In the genomic region with DNA sequence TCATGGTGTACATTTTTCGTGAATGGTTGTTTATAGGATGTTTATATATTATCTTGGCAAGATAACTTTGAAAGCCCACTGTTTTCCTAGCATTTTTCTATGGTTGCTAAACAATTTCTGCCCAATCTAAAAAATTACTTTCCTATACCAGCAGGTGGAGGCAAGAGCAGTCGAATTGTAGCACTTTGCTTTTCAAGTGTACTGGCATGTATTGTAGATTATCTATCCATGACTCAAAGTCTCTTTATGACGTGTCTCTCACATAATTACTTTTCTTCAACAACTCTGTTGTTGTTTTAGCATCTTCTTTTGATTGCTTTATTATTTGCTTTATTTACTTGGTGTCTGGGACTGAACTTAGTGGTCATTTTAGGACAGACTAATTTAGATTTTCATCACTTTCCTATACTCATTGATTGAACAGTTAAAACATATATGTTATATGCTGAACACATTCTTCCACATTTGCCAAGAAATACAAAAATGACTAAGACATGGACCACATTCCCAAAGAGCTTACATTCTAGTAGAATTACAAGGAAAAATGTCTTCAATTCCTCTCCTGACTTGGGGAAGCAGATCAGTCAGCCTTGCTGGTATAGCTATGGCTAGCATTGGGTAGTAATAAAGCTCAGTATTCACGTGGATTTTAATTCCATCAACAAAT, we compare ENCODE assay signal across 9 cellular contexts. TPM values are rescaled to one million over a fixed set of nuclear protein-coding genes. Genes with fewer than 3 reads are reported as not detected.
DNase-seq lines count a peak whose midpoint lies in the region; ATAC-seq and TF ChIP-seq lines count a peak whose summit lies in the region.
"Had no signal": no experiment of that assay in that cellular context is flagged by ENCODE, and none has a peak within 500 bp of the region (broad histone marks: within the 10 kb centered on the region; RNA-seq: fewer than 3 reads in every experiment).

No MANE protein-coding gene starts in this region.

- peaks cover 91% of the 10 kb centered on the region for H3K79me2 ChIP-seq in GM23248 (ENCODE audit: insufficient read depth)
- H3K79me2 ChIP-seq in smooth muscle cell (ENCODE audit: low read depth), result peaks cover 58% of the 10 kb centered on the region

- H3K27me3 ChIP-seq in GM23248 (replicated peaks; ENCODE audit: insufficient read depth) (no peaks in the 10 kb centered on the region), smooth muscle cell (ENCODE audit: low read depth) (no peaks in the 10 kb centered on the region)
- H3K27me3 ChIP-seq: neutrophil had no signal

- H3K9me2 ChIP-seq in GM23248 (ENCODE audit: insufficient read depth), result no peaks in the 10 kb centered on the region

- H3K36me3 ChIP-seq in GM23248 (ENCODE audit: low read depth) (no peaks in the 10 kb centered on the region), smooth muscle cell (ENCODE audit: low read depth) (no peaks in the 10 kb centered on the region)
- H3K36me3 ChIP-seq: neutrophil had no signal

- H3K27ac ChIP-seq in 22Rv1 (no peak overlapping the region), GM23248 (peak overlapping the region; percentile 63), VCaP (no peak overlapping the region), smooth muscle cell (ENCODE audit: low read depth) (peak overlapping the region; percentile 77)
- H3K27ac ChIP-seq: neutrophil had no signal

- H3K4me1 ChIP-seq in GM23248 (ENCODE audit: insufficient read depth) (peaks cover 29% of the 10 kb centered on the region), smooth muscle cell (ENCODE audit: low read depth) (no peaks in the 10 kb centered on the region)

- no peaks in the 10 kb centered on the region for H3K9me3 ChIP-seq in GM23248 (ENCODE audit: low read depth)
- H3K9me3 ChIP-seq in smooth muscle cell (replicated peaks; ENCODE audit: low read depth), result no peaks in the 10 kb centered on the region
- H3K9me3 ChIP-seq: neutrophil had no signal

- in situ Hi-C loops in G401 (cut with HindIII; ENCODE audit: low sequenced_read_pairs) (no loop called here), GM23248 (cut with MboI) (no loop called here)

- no peak overlapping the region; the same call in 1 of the 2 replicates for H2AFZ ChIP-seq in GM23248
- no peak overlapping the region for H2AFZ ChIP-seq in smooth muscle cell (ENCODE audit: low read depth)

- peak; percentile 80 for TF ChIP-seq CTCF in 22Rv1 (IDR thresholded peaks at IDR 0.05)
- peak; percentile 67 for TF ChIP-seq CTCF in LNCAP (IDR thresholded peaks at IDR 0.05)
- TF ChIP-seq CTCF in VCaP (conservative IDR thresholded peaks at IDR 0.05), result peak; percentile 79
- TF ChIP-seq CTCF in fibroblast of villous mesenchyme (IDR thresholded peaks at IDR 0.05; ENCODE audit: insufficient read depth, low read depth, low read length), result peak; percentile 80
- peak; percentile 58 for TF ChIP-seq CTCF in smooth muscle cell (IDR thresholded peaks at IDR 0.05; ENCODE audit: borderline replicate concordance, insufficient read depth, poor library complexity, severe bottlenecking)

- no peak for ATAC-seq in GM19397 (IDR thresholded peaks at IDR 0.05; ENCODE audit: unreplicated experiment)

- peak; percentile 35 for DNase-seq in G401 (ENCODE audit: low spot score)
- DNase-seq in GM23248, result peak; percentile 92
- DNase-seq in fibroblast of villous mesenchyme (ENCODE audit: low read depth), result peak; percentile 84
- DNase-seq in smooth muscle cell (lab: John Stamatoyannopoulos, UW; ENCODE audit: unreplicated experiment), result no peak

- 0 out of 2 replicates have a peak overlapping the region, but pooled peaks have one; percentile 20 for H3K9ac ChIP-seq in GM23248
- H3K9ac ChIP-seq in smooth muscle cell (ENCODE audit: low read depth), result no peak overlapping the region

- H3F3A ChIP-seq in GM23248 (ENCODE audit: insufficient read depth), result peaks cover 27% of the 10 kb centered on the region
- H3F3A ChIP-seq in smooth muscle cell (ENCODE audit: low read depth), result peaks cover 6% of the 10 kb centered on the region

- no peaks in the 10 kb centered on the region for H4K20me1 ChIP-seq in GM23248 (ENCODE audit: insufficient read depth)
- peaks cover 33% of the 10 kb centered on the region for H4K20me1 ChIP-seq in smooth muscle cell (ENCODE audit: low read depth)

- H3K4me3 ChIP-seq in GM23248 (no peak overlapping the region), fibroblast of villous mesenchyme (ENCODE audit: low read depth, low read length) (no peak overlapping the region), smooth muscle cell (no peak overlapping the region)

- 13 to 20% methylated on average over 4 of the region's 4 CpGs for WGBS in GM23248 (ENCODE audit: low coverage in 1 of 2, low lambda C conversion rate in 2 of 2, missing lambda C conversion rate in 2 of 2), 2 experiments
- 38% methylated on average over 4 of the region's 4 CpGs for WGBS in smooth muscle cell (ENCODE audit: low lambda C conversion rate)

- H3K4me2 ChIP-seq in GM23248 (ENCODE audit: unreplicated experiment), result peak overlapping the region; percentile 49
- H3K4me2 ChIP-seq in smooth muscle cell, result peak overlapping the region; percentile 26

RNA-seq across cellular contexts. Expression of gene NLN, which starts 20.7 kb away (rescaled TPM):
- 53.6 and 81.4 TPM in 2 replicates for total RNA-seq in G401 (2014; rRNA removed; shearing (Covaris generic))
- total RNA-seq in GM23248 (2014; rRNA removed; shearing (Covaris generic)), result 37.7 and 58.3 TPM in 2 replicates
- polyA plus RNA-seq in GM23248 (2016; fragmentation: Nextera tagmentation; extraction: Ambion mirVana) (49.6 and 54.9 TPM in 2 replicates), smooth muscle cell (25.4 and 31.9 TPM in 2 replicates)
- total RNA-seq in fibroblast of villous mesenchyme (27.7 and 36.7 TPM in 2 replicates), smooth muscle cell (33.6 and 37.7 TPM in 2 replicates)

RNA-seq across cellular contexts. Expression of gene SGTB, which starts 20.8 kb away (rescaled TPM):
- total RNA-seq in G401 (2014; rRNA removed; shearing (Covaris generic)), result 14.0 and 18.7 TPM in 2 replicates
- 22.6 and 39.9 TPM in 2 replicates for total RNA-seq in GM23248 (2014; rRNA removed; shearing (Covaris generic))
- polyA plus RNA-seq in GM23248 (2016; fragmentation: Nextera tagmentation; extraction: Ambion mirVana) (16.3 and 17.7 TPM in 2 replicates), smooth muscle cell (3.8 and 5.3 TPM in 2 replicates)
- total RNA-seq in fibroblast of villous mesenchyme (15.5 and 21.2 TPM in 2 replicates), smooth muscle cell (12.8 and 16.4 TPM in 2 replicates)

Comparison
In these comparisons a context has a peak if more than half of its experiments do, and no peak if none do; other contexts are left out.
1. H3K27ac ChIP-seq: peak in GM23248 (single experiment) and smooth muscle cell (single experiment); none in 22Rv1 (single experiment) and VCaP (single experiment).
2. Peak in every context shown above with its lines, with median percentiles within 50 percentile points of each other: CTCF ChIP-seq.